1 cellular context compared by ENCODE assay signal in the genomic region with DNA sequence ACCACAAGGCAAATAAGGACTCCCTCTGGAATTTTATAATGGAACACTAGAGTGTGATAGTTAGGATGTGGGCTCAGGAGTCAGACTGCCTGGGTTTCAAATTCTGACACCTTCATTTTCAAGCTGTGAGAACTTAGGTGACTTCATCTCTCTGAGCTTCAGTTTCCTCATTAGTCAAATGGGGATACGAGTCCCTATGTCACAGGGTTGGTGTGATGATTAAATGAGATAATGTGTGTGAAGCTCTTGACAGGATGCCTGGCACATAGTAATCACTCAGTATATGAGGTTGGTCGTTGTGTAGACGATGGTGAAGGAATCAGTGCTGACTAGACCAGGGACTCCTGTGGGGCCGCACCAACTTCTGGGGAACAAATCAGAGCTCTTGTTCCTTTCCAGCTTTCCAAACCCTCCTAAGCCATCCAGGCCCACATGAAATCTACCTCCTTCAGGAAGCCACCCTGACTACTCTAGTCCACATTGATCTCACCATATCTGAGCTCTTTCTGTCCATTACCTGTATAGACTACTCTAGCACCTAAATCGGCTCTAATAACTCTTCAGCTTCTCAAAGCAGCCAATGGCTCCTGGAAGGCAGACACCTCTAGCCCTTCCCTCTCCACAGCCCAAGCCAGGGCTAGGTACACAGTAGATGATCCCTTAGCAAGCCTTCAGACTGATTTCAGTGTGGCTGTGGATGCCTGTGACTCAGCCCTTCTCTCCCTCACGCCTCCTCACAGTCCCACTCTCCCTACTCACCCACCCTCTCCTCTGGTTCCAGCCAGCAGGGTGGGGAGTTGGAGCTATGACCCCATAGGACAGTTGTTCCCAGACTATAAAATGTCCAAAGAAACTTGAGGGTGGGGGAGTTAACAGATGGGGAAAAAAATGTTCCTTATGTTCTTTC.
TF ChIP-seq lines count a peak whose summit lies in the region.

No MANE protein-coding gene starts in this region.

TF ChIP-seq in K562, 482 proteins besides CTCF, POLR2A, EP300 and RAD21 (continued from another document):
- TF ChIP-seq, protein P1, sequence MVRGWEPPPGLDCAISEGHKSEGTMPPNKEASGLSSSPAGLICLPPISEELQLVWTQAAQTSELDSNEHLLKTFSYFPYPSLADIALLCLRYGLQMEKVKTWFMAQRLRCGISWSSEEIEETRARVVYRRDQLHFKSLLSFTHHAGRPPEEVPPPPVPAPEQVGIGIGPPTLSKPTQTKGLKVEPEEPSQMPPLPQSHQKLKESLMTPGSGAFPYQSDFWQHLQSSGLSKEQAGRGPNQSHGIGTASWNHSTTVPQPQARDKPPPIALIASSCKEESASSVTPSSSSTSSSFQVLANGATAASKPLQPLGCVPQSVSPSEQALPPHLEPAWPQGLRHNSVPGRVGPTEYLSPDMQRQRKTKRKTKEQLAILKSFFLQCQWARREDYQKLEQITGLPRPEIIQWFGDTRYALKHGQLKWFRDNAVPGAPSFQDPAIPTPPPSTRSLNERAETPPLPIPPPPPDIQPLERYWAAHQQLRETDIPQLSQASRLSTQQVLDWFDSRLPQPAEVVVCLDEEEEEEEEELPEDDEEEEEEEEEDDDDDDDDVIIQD (CRISPR knock-in tag; IDR thresholded peaks at IDR 0.05): no peak
- TF ChIP-seq ZFP1 (CRISPR knock-in tag; IDR thresholded peaks at IDR 0.05): no peak
- no peak for TF ChIP-seq HLTF (IDR thresholded peaks at IDR 0.05)
- TF ChIP-seq, protein P2, sequence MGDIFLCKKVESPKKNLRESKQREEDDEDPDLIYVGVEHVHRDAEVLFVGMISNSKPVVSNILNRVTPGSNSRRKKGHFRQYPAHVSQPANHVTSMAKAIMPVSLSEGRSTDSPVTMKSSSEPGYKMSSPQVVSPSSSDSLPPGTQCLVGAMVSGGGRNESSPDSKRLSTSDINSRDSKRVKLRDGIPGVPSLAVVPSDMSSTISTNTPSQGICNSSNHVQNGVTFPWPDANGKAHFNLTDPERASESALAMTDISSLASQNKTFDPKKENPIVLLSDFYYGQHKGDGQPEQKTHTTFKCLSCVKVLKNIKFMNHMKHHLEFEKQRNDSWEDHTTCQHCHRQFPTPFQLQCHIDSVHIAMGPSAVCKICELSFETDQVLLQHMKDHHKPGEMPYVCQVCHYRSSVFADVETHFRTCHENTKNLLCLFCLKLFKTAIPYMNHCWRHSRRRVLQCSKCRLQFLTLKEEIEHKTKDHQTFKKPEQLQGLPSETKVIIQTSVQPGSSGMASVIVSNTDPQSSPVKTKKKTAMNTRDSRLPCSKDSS (IDR thresholded peaks at IDR 0.05; ENCODE audit: low read depth, partially characterized antibody): no peak
- peak; percentile 24 for TF ChIP-seq NEUROD1 (IDR thresholded peaks at IDR 0.05; ENCODE audit: borderline replicate concordance, low read depth, low read length, partially characterized antibody)
- TF ChIP-seq RCOR1 (IDR thresholded peaks at IDR 0.05; ENCODE audit: borderline replicate concordance in 1 of 2, low read depth in 2 of 2, low read length in 2 of 2): no peak
- TF ChIP-seq TCF7L2 (IDR thresholded peaks at IDR 0.05; ENCODE audit: low read depth, low read length): no peak
- no peak for TF ChIP-seq ZNF175 (CRISPR knock-in tag; IDR thresholded peaks at IDR 0.05; ENCODE audit: low read depth)
- no peak for TF ChIP-seq LEF1 (IDR thresholded peaks at IDR 0.05)
- TF ChIP-seq ZFP36 (IDR thresholded peaks at IDR 0.05; ENCODE audit: low read depth, low read length, partially characterized antibody): peak; percentile 15
- peak; percentile 71 for TF ChIP-seq NFE2 (IDR thresholded peaks at IDR 0.05; ENCODE audit: low read depth)
- 0 out of 2 replicates have a peak, but pooled peaks have one; percentile 8 for TF ChIP-seq MAFG (tag; conservative IDR thresholded peaks at IDR 0.05)
- no peak for TF ChIP-seq LCOR (CRISPR knock-in tag; IDR thresholded peaks at IDR 0.05)
- TF ChIP-seq, protein P3, sequence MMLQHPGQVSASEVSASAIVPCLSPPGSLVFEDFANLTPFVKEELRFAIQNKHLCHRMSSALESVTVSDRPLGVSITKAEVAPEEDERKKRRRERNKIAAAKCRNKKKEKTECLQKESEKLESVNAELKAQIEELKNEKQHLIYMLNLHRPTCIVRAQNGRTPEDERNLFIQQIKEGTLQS (IDR thresholded peaks at IDR 0.05): 0 out of 2 replicates have a peak, but pooled peaks have one; percentile 7
- TF ChIP-seq, protein P3 (CRISPR knock-in tag; conservative IDR thresholded peaks at IDR 0.05): no peak
- TF ChIP-seq CEBPG (CRISPR knock-in tag; IDR thresholded peaks at IDR 0.05): no peak
- TF ChIP-seq CEBPG (tag; conservative IDR thresholded peaks at IDR 0.05 in 1 of 2, IDR thresholded peaks at IDR 0.05 in 1 of 2): no peak
- TF ChIP-seq CAMTA2 (CRISPR knock-in tag; conservative IDR thresholded peaks at IDR 0.05): no peak
- TF ChIP-seq, protein P4, sequence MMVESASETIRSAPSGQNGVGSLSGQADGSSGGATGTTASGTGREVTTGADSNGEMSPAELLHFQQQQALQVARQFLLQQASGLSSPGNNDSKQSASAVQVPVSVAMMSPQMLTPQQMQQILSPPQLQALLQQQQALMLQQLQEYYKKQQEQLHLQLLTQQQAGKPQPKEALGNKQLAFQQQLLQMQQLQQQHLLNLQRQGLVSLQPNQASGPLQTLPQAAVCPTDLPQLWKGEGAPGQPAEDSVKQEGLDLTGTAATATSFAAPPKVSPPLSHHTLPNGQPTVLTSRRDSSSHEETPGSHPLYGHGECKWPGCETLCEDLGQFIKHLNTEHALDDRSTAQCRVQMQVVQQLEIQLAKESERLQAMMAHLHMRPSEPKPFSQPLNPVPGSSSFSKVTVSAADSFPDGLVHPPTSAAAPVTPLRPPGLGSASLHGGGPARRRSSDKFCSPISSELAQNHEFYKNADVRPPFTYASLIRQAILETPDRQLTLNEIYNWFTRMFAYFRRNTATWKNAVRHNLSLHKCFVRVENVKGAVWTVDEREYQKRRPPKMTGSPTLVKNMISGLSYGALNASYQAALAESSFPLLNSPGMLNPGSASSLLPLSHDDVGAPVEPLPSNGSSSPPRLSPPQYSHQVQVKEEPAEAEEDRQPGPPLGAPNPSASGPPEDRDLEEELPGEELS (CRISPR knock-in tag; IDR thresholded peaks at IDR 0.05; ENCODE audit: borderline replicate concordance): no peak
- 0 out of 2 replicates have a peak, but pooled peaks have one; percentile 27 for TF ChIP-seq SMARCA4 (IDR thresholded peaks at IDR 0.05)
- no peak for TF ChIP-seq TAL1 (IDR thresholded peaks at IDR 0.05)
- TF ChIP-seq CBX8 (IDR thresholded peaks at IDR 0.05; ENCODE audit: borderline replicate concordance, extremely low read depth, low read depth, low read length, poor library complexity, severe bottlenecking): no peak
- TF ChIP-seq SMAD3 (CRISPR knock-in tag; conservative IDR thresholded peaks at IDR 0.05): no peak
- TF ChIP-seq, protein P5, sequence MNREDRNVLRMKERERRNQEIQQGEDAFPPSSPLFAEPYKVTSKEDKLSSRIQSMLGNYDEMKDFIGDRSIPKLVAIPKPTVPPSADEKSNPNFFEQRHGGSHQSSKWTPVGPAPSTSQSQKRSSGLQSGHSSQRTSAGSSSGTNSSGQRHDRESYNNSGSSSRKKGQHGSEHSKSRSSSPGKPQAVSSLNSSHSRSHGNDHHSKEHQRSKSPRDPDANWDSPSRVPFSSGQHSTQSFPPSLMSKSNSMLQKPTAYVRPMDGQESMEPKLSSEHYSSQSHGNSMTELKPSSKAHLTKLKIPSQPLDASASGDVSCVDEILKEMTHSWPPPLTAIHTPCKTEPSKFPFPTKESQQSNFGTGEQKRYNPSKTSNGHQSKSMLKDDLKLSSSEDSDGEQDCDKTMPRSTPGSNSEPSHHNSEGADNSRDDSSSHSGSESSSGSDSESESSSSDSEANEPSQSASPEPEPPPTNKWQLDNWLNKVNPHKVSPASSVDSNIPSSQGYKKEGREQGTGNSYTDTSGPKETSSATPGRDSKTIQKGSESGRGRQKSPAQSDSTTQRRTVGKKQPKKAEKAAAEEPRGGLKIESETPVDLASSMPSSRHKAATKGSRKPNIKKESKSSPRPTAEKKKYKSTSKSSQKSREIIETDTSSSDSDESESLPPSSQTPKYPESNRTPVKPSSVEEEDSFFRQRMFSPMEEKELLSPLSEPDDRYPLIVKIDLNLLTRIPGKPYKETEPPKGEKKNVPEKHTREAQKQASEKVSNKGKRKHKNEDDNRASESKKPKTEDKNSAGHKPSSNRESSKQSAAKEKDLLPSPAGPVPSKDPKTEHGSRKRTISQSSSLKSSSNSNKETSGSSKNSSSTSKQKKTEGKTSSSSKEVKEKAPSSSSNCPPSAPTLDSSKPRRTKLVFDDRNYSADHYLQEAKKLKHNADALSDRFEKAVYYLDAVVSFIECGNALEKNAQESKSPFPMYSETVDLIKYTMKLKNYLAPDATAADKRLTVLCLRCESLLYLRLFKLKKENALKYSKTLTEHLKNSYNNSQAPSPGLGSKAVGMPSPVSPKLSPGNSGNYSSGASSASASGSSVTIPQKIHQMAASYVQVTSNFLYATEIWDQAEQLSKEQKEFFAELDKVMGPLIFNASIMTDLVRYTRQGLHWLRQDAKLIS (CRISPR knock-in tag; IDR thresholded peaks at IDR 0.05): no peak
- TF ChIP-seq, protein P6, sequence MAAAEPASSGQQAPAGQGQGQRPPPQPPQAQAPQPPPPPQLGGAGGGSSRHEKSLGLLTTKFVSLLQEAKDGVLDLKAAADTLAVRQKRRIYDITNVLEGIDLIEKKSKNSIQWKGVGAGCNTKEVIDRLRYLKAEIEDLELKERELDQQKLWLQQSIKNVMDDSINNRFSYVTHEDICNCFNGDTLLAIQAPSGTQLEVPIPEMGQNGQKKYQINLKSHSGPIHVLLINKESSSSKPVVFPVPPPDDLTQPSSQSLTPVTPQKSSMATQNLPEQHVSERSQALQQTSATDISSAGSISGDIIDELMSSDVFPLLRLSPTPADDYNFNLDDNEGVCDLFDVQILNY (CRISPR knock-in tag; IDR thresholded peaks at IDR 0.05): no peak
- no peak for TF ChIP-seq FOXP1 (CRISPR knock-in tag; IDR thresholded peaks at IDR 0.05)
- TF ChIP-seq, protein P7, sequence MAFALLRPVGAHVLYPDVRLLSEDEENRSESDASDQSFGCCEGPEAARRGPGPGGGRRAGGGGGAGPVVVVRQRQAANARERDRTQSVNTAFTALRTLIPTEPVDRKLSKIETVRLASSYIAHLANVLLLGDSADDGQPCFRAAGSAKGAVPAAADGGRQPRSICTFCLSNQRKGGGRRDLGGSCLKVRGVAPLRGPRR (CRISPR knock-in tag; IDR thresholded peaks at IDR 0.05): no peak
- TF ChIP-seq FOSL1 (tag; conservative IDR thresholded peaks at IDR 0.05): peak; percentile 54
- TF ChIP-seq TSC22D4 (tag; IDR thresholded peaks at IDR 0.05): no peak
- TF ChIP-seq RBM25 (IDR thresholded peaks at IDR 0.05; ENCODE audit: low read depth, low read length, severe bottlenecking): no peak
- TF ChIP-seq TBP (optimal IDR thresholded peaks at IDR 0.05; ENCODE audit: low read depth, low read length): no peak
- TF ChIP-seq, protein P8, sequence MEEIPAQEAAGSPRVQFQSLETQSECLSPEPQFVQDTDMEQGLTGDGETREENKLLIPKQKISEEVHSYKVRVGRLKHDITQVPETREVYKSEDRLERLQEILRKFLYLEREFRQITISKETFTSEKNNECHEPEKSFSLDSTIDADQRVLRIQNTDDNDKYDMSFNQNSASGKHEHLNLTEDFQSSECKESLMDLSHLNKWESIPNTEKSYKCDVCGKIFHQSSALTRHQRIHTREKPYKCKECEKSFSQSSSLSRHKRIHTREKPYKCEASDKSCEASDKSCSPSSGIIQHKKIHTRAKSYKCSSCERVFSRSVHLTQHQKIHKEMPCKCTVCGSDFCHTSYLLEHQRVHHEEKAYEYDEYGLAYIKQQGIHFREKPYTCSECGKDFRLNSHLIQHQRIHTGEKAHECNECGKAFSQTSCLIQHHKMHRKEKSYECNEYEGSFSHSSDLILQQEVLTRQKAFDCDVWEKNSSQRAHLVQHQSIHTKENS (CRISPR knock-in tag; IDR thresholded peaks at IDR 0.05): no peak
- TF ChIP-seq TRIM28 (IDR thresholded peaks at IDR 0.05): no peak
- TF ChIP-seq SIRT6 (IDR thresholded peaks at IDR 0.05; ENCODE audit: low read depth, low read length): no peak
- TF ChIP-seq GTF2A2 (tag; IDR thresholded peaks at IDR 0.05): no peak
- TF ChIP-seq KDM2B (CRISPR knock-in tag; IDR thresholded peaks at IDR 0.05): no peak
- no peak for TF ChIP-seq PTBP1 (IDR thresholded peaks at IDR 0.05; ENCODE audit: low read depth, low read length)
- TF ChIP-seq, protein P9, sequence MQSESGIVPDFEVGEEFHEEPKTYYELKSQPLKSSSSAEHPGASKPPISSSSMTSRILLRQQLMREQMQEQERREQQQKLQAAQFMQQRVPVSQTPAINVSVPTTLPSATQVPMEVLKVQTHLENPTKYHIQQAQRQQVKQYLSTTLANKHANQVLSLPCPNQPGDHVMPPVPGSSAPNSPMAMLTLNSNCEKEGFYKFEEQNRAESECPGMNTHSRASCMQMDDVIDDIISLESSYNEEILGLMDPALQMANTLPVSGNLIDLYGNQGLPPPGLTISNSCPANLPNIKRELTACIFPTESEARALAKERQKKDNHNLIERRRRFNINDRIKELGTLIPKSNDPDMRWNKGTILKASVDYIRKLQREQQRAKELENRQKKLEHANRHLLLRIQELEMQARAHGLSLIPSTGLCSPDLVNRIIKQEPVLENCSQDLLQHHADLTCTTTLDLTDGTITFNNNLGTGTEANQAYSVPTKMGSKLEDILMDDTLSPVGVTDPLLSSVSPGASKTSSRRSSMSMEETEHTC (IDR thresholded peaks at IDR 0.05): no peak
- TF ChIP-seq ARID2 (IDR thresholded peaks at IDR 0.05): no peak
- TF ChIP-seq PTTG1 (tag; IDR thresholded peaks at IDR 0.05; ENCODE audit: low read depth): no peak
- no peak for TF ChIP-seq SIX5 (IDR thresholded peaks at IDR 0.05; ENCODE audit: borderline replicate concordance in 1 of 2, insufficient read depth in 1 of 2, low read depth in 1 of 2, low read length in 2 of 2)
